22 cellular contexts compared by ENCODE assay signal in genomic region chr7:99105756-99106155, GRCh38. TPM values are rescaled to one million over a fixed set of nuclear protein-coding genes. Genes with fewer than 3 reads are reported as not detected.
DNase-seq lines count a peak whose midpoint lies in the region; ATAC-seq and TF ChIP-seq lines count a peak whose summit lies in the region.
"Had no signal": no experiment of that assay in that cellular context is flagged by ENCODE, and none has a peak within 500 bp of the region (broad histone marks: within the 10 kb centered on the region; RNA-seq: fewer than 3 reads in every experiment).

No MANE protein-coding gene starts in this region.

- TF ChIP-seq CTCF in cardiac muscle cell (IDR thresholded peaks at IDR 0.05; ENCODE audit: low read depth, low read length) (no peak), fibroblast of the aortic adventitia (IDR thresholded peaks at IDR 0.05; ENCODE audit: insufficient read depth, low read length) (no peak), Caco-2 (IDR thresholded peaks at IDR 0.05; ENCODE audit: insufficient read depth in 1 of 2, low read depth in 1 of 2, low read length in 1 of 2, severe bottlenecking in 1 of 2, unreplicated experiment in 1 of 2) (no peak)

- H3K23ac ChIP-seq in trophoblast cell (ENCODE audit: low read length): peak overlapping the region; percentile 83

- H3K27me3 ChIP-seq in cardiac muscle cell (no peaks in the 10 kb centered on the region), right cardiac atrium (ENCODE audit: control insufficient read depth, insufficient read depth) (no peaks in the 10 kb centered on the region), trophoblast cell (ENCODE audit: insufficient read depth, low read length) (no peaks in the 10 kb centered on the region), Caco-2 (replicated peaks; ENCODE audit: control insufficient read depth, insufficient read depth, low read length) (no peaks in the 10 kb centered on the region)
- H3K27me3 ChIP-seq: BLaER1 had no signal

- no peak overlapping the region for H2AK5ac ChIP-seq in trophoblast cell (ENCODE audit: low read length)

- no peak overlapping the region for H3K4ac ChIP-seq in trophoblast cell (ENCODE audit: low read depth, low read length)

- 67% methylated on average over 3 of the region's 3 CpGs for WGBS in right cardiac atrium
- WGBS in trophoblast cell (ENCODE audit: extremely low coverage, insufficient coverage, insufficient read length): no CpG with 5 or more reads among the region's 3 CpGs

- no peak overlapping the region for H2BK12ac ChIP-seq in trophoblast cell (ENCODE audit: low read length)

- no peaks in the 10 kb centered on the region for H3K36me3 Mint-ChIP-seq in Caco-2 (ENCODE audit: insufficient read depth, unreplicated experiment)
- H3K36me3 Mint-ChIP-seq: natural killer cell treated with Interleukin-12 subunit alpha and Interleukin-12 subunit beta and Interleukin-15 and Interleukin-18, amount 100 ng/mL, for 72 hours had no signal

- no peak overlapping the region for H4K91ac ChIP-seq in trophoblast cell (ENCODE audit: low read depth, low read length)

- DNase-seq in cardiac muscle cell (ENCODE audit: low read depth in 1 of 2, low spot score in 1 of 2) (no peak), right cardiac atrium (no peak), fibroblast of the aortic adventitia (ENCODE audit: low read depth) (peak; percentile 51), trophoblast cell (no peak), NCI-H2171 treated with DMSO at 0.1 percent for 48 hours (lab: John Stamatoyannopoulos, UW) (no peak), Kasumi-1 (lab: John Stamatoyannopoulos, UW) (no peak), Caco-2 (no peak)
- DNase-seq: activated CD4-positive, CD25-positive, alpha-beta regulatory T cell; activated CD8-positive, alpha-beta T cell treated with anti-CD3 and anti-CD28 coated beads for 36 hours; activated naive CD4-positive, alpha-beta T cell treated with anti-CD3 and anti-CD28 coated beads for 36 hours; activated T-cell treated with anti-CD3 and anti-CD28 coated beads, Interleukin-2, amount 50 U/mL, for 1 hour; cortex of kidney; foreskin melanocyte; kidney; NCI-H1105; NCI-H2081 treated with DMSO at 0.1 percent for 48 hours; NCI-H524 treated with DMSO at 0.1 percent for 48 hours; stimulated activated CD4-positive, alpha-beta T cell treated with anti-CD3 and anti-CD28 coated beads, Interleukin-1b, Interleukin-23, amount 100 ng/mL, for 48 hours; stimulated activated naive CD4-positive, alpha-beta T cell treated with Interleukin-2 at 50 U/mL for 16 hours had no signal

- peak overlapping the region; percentile 28 for H3K27ac ChIP-seq in cardiac muscle cell
- H3K27ac ChIP-seq in right cardiac atrium (ENCODE audit: low read length): no peak overlapping the region
- H3K27ac ChIP-seq in trophoblast cell (ENCODE audit: low read depth, low read length): no peak overlapping the region
- H3K27ac ChIP-seq: BLaER1 had no signal

- H3K79me1 ChIP-seq in trophoblast cell (ENCODE audit: low read length): peaks cover 2% of the 10 kb centered on the region

- H3K79me2 ChIP-seq in trophoblast cell (ENCODE audit: control insufficient read depth, insufficient read depth, low read length, poor library complexity): peaks cover 23% of the 10 kb centered on the region

- CTCF ChIA-PET in Caco-2 (lab: Charles Lee): no interaction called here

- no peak overlapping the region for H2BK5ac ChIP-seq in trophoblast cell (ENCODE audit: low read depth, low read length, poor library complexity)

- peaks cover 28% of the 10 kb centered on the region for H3K4me1 Mint-ChIP-seq in Caco-2 (ENCODE audit: low read depth, unreplicated experiment)

- no peak overlapping the region for H4K12ac ChIP-seq in trophoblast cell (ENCODE audit: low read depth, low read length)

- BruUV-seq in Caco-2 (replicated peaks; lab: Mats Ljungman, UMichigan): no TSS peak

- H3K4me2 ChIP-seq in trophoblast cell (ENCODE audit: low read length): no peak overlapping the region
- H3K4me2 ChIP-seq: BLaER1 had no signal

- H3K4me3 Mint-ChIP-seq in Caco-2 (ENCODE audit: unreplicated experiment): no peak overlapping the region
- H3K4me3 Mint-ChIP-seq: activated CD8-positive, alpha-beta T cell treated with anti-CD3 and anti-CD28 coated beads for 36 hours; activated naive CD4-positive, alpha-beta T cell treated with anti-CD3 and anti-CD28 coated beads for 36 hours; natural killer cell treated with Interleukin-12 subunit alpha and Interleukin-12 subunit beta and Interleukin-15 and Interleukin-18, amount 100 ng/mL, for 72 hours had no signal

- H2BK120ac ChIP-seq in trophoblast cell (ENCODE audit: insufficient read depth, low read length, poor library complexity): no peak overlapping the region

- H3K27me3 Mint-ChIP-seq in Caco-2 (ENCODE audit: insufficient read depth, unreplicated experiment): no peaks in the 10 kb centered on the region
- H3K27me3 Mint-ChIP-seq: activated CD8-positive, alpha-beta T cell treated with anti-CD3 and anti-CD28 coated beads for 36 hours; natural killer cell treated with Interleukin-12 subunit alpha and Interleukin-12 subunit beta and Interleukin-15 and Interleukin-18, amount 100 ng/mL, for 72 hours had no signal

- H3K27ac Mint-ChIP-seq in Caco-2 (ENCODE audit: unreplicated experiment): no peak overlapping the region
- H3K27ac Mint-ChIP-seq: activated CD8-positive, alpha-beta T cell treated with anti-CD3 and anti-CD28 coated beads for 36 hours; activated naive CD4-positive, alpha-beta T cell treated with anti-CD3 and anti-CD28 coated beads for 36 hours; natural killer cell treated with Interleukin-12 subunit alpha and Interleukin-12 subunit beta and Interleukin-15 and Interleukin-18, amount 100 ng/mL, for 72 hours had no signal

- no peak overlapping the region for H3K4me3 ChIP-seq in cardiac muscle cell
- H3K4me3 ChIP-seq in right cardiac atrium (ENCODE audit: low read length): no peak overlapping the region
- no peak overlapping the region for H3K4me3 ChIP-seq in fibroblast of the aortic adventitia (ENCODE audit: low read depth, low read length)
- H3K4me3 ChIP-seq in trophoblast cell (ENCODE audit: low read depth, low read length): no peak overlapping the region
- H3K4me3 ChIP-seq in Caco-2 (ENCODE audit: low read depth, low read length): no peak overlapping the region
- H3K4me3 ChIP-seq: BLaER1 had no signal

- POLR2A ChIA-PET in Caco-2 (lab: Charles Lee): no interaction called here

- intact Hi-C loops in right cardiac atrium (cut with DNase I): no loop called here
- intact Hi-C loops in Caco-2 (cut with micrococcal nuclease; ENCODE audit: unreplicated experiment): no loop called here

- H3K14ac ChIP-seq in trophoblast cell (ENCODE audit: low read length): no peak overlapping the region

- H3K9me3 Mint-ChIP-seq in Caco-2 (ENCODE audit: unreplicated experiment): no peaks in the 10 kb centered on the region
- H3K9me3 Mint-ChIP-seq: activated CD8-positive, alpha-beta T cell treated with anti-CD3 and anti-CD28 coated beads for 36 hours; activated naive CD4-positive, alpha-beta T cell treated with anti-CD3 and anti-CD28 coated beads for 36 hours; natural killer cell treated with Interleukin-12 subunit alpha and Interleukin-12 subunit beta and Interleukin-15 and Interleukin-18, amount 100 ng/mL, for 72 hours had no signal

- no peak overlapping the region for H2AFZ ChIP-seq in trophoblast cell (ENCODE audit: insufficient read depth, low read length, poor library complexity)

- H3K9me3 ChIP-seq in cardiac muscle cell (ENCODE audit: low read depth) (no peaks in the 10 kb centered on the region), right cardiac atrium (ENCODE audit: control insufficient read depth, low read length) (no peaks in the 10 kb centered on the region), trophoblast cell (ENCODE audit: insufficient read depth, low read depth, low read length) (peaks cover 2% of the 10 kb centered on the region), Caco-2 (no peaks in the 10 kb centered on the region)

- H3K36me3 ChIP-seq in cardiac muscle cell: no peaks in the 10 kb centered on the region
- peaks cover 0 to 2% of the 10 kb centered on the region in 2 experiments for H3K36me3 ChIP-seq in trophoblast cell (ENCODE audit: control insufficient read depth in 1 of 2, insufficient read depth in 2 of 2, low read length in 2 of 2)
- H3K36me3 ChIP-seq in Caco-2 (ENCODE audit: control insufficient read depth, insufficient read depth, low read length): no peaks in the 10 kb centered on the region

- ATAC-seq in right cardiac atrium: no peak
- no peak for ATAC-seq in GM21423 (IDR thresholded peaks at IDR 0.05; ENCODE audit: unreplicated experiment)
- ATAC-seq: activated CD8-positive, alpha-beta T cell treated with anti-CD3 and anti-CD28 coated beads for 36 hours; natural killer cell treated with Interleukin-12 subunit alpha and Interleukin-12 subunit beta and Interleukin-15 and Interleukin-18, amount 100 ng/mL, for 72 hours had no signal

- no peak overlapping the region for H4K8ac ChIP-seq in trophoblast cell (ENCODE audit: low read depth, low read length)

- H3K9ac ChIP-seq in trophoblast cell (ENCODE audit: low read length): no peak overlapping the region
- H3K9ac ChIP-seq: BLaER1 had no signal

- no peaks in the 10 kb centered on the region for H3K4me1 ChIP-seq in cardiac muscle cell (ENCODE audit: low read depth)
- H3K4me1 ChIP-seq in right cardiac atrium (ENCODE audit: control insufficient read depth, insufficient read depth, low read length): peaks cover 7% of the 10 kb centered on the region
- H3K4me1 ChIP-seq in trophoblast cell (ENCODE audit: control insufficient read depth in 1 of 2, insufficient read depth in 2 of 2, low read length in 2 of 2): peaks cover 11 to 12% of the 10 kb centered on the region in 2 experiments
- peaks cover 37% of the 10 kb centered on the region for H3K4me1 ChIP-seq in Caco-2

- no peak overlapping the region for H3K18ac ChIP-seq in trophoblast cell (ENCODE audit: low read length)

RNA-seq across cellular contexts. Expression of gene SMURF1, which starts 38.2 kb away (rescaled TPM):
- total RNA-seq in cardiac muscle cell (17.5 and 24.5 TPM in 2 replicates), right cardiac atrium (10 to 100 TPM in 1 of 4 donors, 1 to 10 TPM in 3; 9.2 to 14.7 (median 9.7) TPM), fibroblast of the aortic adventitia (ENCODE audit: low replicate concordance) (16.0 and 22.6 TPM in 2 replicates), Caco-2 (2022) (22.5 and 23.0 TPM in 2 replicates)
- polyA plus RNA-seq in cardiac muscle cell (11.9 and 18.5 TPM in 2 replicates), right cardiac atrium (4.5 TPM)
- polyA plus RNA-seq in trophoblast cell (2013): 31.9 and 34.4 TPM in 2 replicates
